ENCODE assay signal across 31 cellular contexts in the genomic region with DNA sequence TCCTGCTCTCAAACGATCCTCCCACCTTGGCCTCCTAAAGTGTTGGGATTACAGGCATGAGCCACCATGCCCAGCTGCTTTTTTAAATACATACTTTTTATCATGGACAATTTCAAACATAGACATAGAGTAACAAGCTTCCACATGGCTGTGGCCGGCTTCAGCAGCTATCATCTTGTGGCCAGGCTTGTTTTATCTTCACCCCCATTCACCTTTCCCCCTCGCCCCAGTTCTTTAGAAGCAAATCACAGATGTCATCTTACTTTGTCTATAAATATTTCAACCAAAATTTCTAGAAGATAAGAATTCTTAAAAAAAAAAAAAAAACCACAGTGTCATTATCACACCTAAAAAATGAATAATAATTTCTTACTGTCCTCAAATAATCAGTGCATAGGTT. TPM values are rescaled to one million over a fixed set of nuclear protein-coding genes. Genes with fewer than 3 reads are reported as not detected.
DNase-seq lines count a peak whose midpoint lies in the region; ATAC-seq, FAIRE-seq and TF ChIP-seq lines count a peak whose summit lies in the region.
"Had no signal": no experiment of that assay in that cellular context is flagged by ENCODE, and none has a peak within 500 bp of the region (broad histone marks: within the 10 kb centered on the region; RNA-seq: fewer than 3 reads in every experiment).

No MANE protein-coding gene starts in this region.

- no peak overlapping the region for H3K4me3 ChIP-seq in Loucy (ENCODE audit: low read length, poor library complexity, severe bottlenecking)
- no peak overlapping the region for H3K4me3 ChIP-seq in K562
- H3K4me3 ChIP-seq: dorsolateral prefrontal cortex, heart right ventricle, left ventricle myocardium inferior, psoas muscle, SJSA1, upper lobe of left lung had no signal

- no peaks in the 10 kb centered on the region for H3F3A ChIP-seq in Loucy (ENCODE audit: low read depth)

- no peaks in the 10 kb centered on the region for H3K9me2 ChIP-seq in Loucy (replicated peaks; ENCODE audit: low read depth, low read length)

- no peak for ATAC-seq in CD4-positive, alpha-beta T cell (ENCODE audit: poor library complexity)
- ATAC-seq in K562 (peak; percentile 10; the same call in 1 of the 3 replicates), HG03095 (IDR thresholded peaks at IDR 0.05; ENCODE audit: unreplicated experiment) (no peak), HG03039 (IDR thresholded peaks at IDR 0.05; ENCODE audit: unreplicated experiment) (no peak)
- ATAC-seq: heart right ventricle, HepG2, psoas muscle, sciatic nerve had no signal

- CTCF ChIA-PET in CD4-positive, alpha-beta T cell (lab: Charles Lee): no interaction called here
- CTCF ChIA-PET in K562 (lab: Yijun Ruan, JAX; ENCODE audit: low intra/inter-chr PET ratio): interaction anchor here (0.6 kb wide), 1 partner anchor 815 kb away, joined by 3 read pairs; no protein-coding TSS in a partner anchor

- H3K36me3 Mint-ChIP-seq in CD4-positive, alpha-beta T cell (ENCODE audit: low read depth): peaks cover 57% of the 10 kb centered on the region
- H3K36me3 Mint-ChIP-seq in nephron progenitor cell (ENCODE audit: low read depth): peaks cover 32% of the 10 kb centered on the region
- H3K36me3 Mint-ChIP-seq in activated T-helper 2 cell treated with anti-CD3 and anti-CD28 coated beads, Interferon-gamma antibody, Interleukin-2, Interleukin-4, amounts not matched to agents 10 μg/mL and 5 μg/mL and 100 μg/mL, durations not matched to agents 14 hours and 24 hours and 36 hours (ENCODE audit: low read depth): peaks cover 21% of the 10 kb centered on the region

- peak overlapping the region; percentile 8 for H3K4me3 Mint-ChIP-seq in CD4-positive, alpha-beta T cell
- no peak overlapping the region for H3K4me3 Mint-ChIP-seq in nephron progenitor cell
- H3K4me3 Mint-ChIP-seq in activated T-helper 2 cell treated with anti-CD3 and anti-CD28 coated beads, Interferon-gamma antibody, Interleukin-2, Interleukin-4, amounts not matched to agents 10 μg/mL and 5 μg/mL and 100 μg/mL, durations not matched to agents 14 hours and 24 hours and 36 hours (ENCODE audit: low read depth): no peak overlapping the region
- H3K4me3 Mint-ChIP-seq: activated CD4-positive, alpha-beta memory T cell treated with anti-CD3 and anti-CD28 coated beads, Interleukin-2, amount 10 ng/mL, durations not matched to agents 7 days and 5 days had no signal

- H3K79me2 ChIP-seq in Loucy (ENCODE audit: insufficient read depth, low read length): peaks cover 99% of the 10 kb centered on the region
- H3K79me2 ChIP-seq in K562 (ENCODE audit: control insufficient read depth, insufficient read depth, low read length): peaks cover 95% of the 10 kb centered on the region

- DNase-seq in CD4-positive, alpha-beta T cell: no peak
- peak; percentile 46 to 74 (median 57) for DNase-seq in K562 (ENCODE audit: extremely low read depth in 1 of 4, low spot score in 3 of 4)
- DNase-seq in nephron progenitor cell: no peak
- no peak for DNase-seq in activated T-helper 2 cell treated with anti-CD3 and anti-CD28 coated beads, Interferon-gamma antibody, Interleukin-2, Interleukin-4, amounts not matched to agents 10 μg/mL and 5 μg/mL and 100 μg/mL, durations not matched to agents 14 hours and 24 hours and 36 hours (ENCODE audit: low spot score)
- DNase-seq: activated CD4-positive, alpha-beta memory T cell treated with anti-CD3 and anti-CD28 coated beads, Interleukin-2, amount 10 ng/mL, durations not matched to agents 7 days and 5 days; activated CD4-positive, alpha-beta T cell treated with anti-CD3 and anti-CD28 coated beads for 1 hour; activated effector memory CD4-positive, alpha-beta T cell treated with Interleukin-2 at 50 U/mL for 16 hours; C1 segment of cervical spinal cord; cerebellar nuclear complex; DND-41; dorsolateral prefrontal cortex; foreskin melanocyte; GF-D8; HCEC 1CT; heart right ventricle; left ventricle myocardium inferior; mesendoderm; MV-4-11; NCI-H146; occipital lobe; RPMI8226; upper lobe of left lung had no signal

- H2AFZ ChIP-seq in Loucy (ENCODE audit: low read length): no peak overlapping the region
- H2AFZ ChIP-seq in K562 (ENCODE audit: low read depth, low read length): no peak overlapping the region

- in situ Hi-C loops in K562 (cut with MboI): no loop called here

- H3K9me3 Mint-ChIP-seq in CD4-positive, alpha-beta T cell: no peaks in the 10 kb centered on the region
- H3K9me3 Mint-ChIP-seq in nephron progenitor cell: no peaks in the 10 kb centered on the region
- no peaks in the 10 kb centered on the region for H3K9me3 Mint-ChIP-seq in activated T-helper 2 cell treated with anti-CD3 and anti-CD28 coated beads, Interferon-gamma antibody, Interleukin-2, Interleukin-4, amounts not matched to agents 10 μg/mL and 5 μg/mL and 100 μg/mL, durations not matched to agents 14 hours and 24 hours and 36 hours
- H3K9me3 Mint-ChIP-seq: activated CD4-positive, alpha-beta memory T cell treated with anti-CD3 and anti-CD28 coated beads, Interleukin-2, amount 10 ng/mL, durations not matched to agents 7 days and 5 days had no signal

- no peak overlapping the region for H3K27ac ChIP-seq in CD4-positive, alpha-beta T cell (ENCODE audit: low read depth, low read length)
- no peak overlapping the region for H3K27ac ChIP-seq in K562 (ENCODE audit: extremely low read depth, low read depth, low read length)
- H3K27ac ChIP-seq: dorsolateral prefrontal cortex, heart right ventricle, left ventricle myocardium inferior, SJSA1 had no signal

- H3K4me1 ChIP-seq in Loucy (ENCODE audit: insufficient read depth, low read length, poor library complexity, severe bottlenecking) (peaks cover 26% of the 10 kb centered on the region), K562 (replicated peaks in 1 of 2; ENCODE audit: control insufficient read depth in 2 of 2, insufficient read depth in 2 of 2, low read length in 2 of 2) (peaks cover 21 to 29% of the 10 kb centered on the region in 2 experiments; a peak in 4 of 5 replicates)

- WGBS in K562 (ENCODE audit: insufficient coverage, low coverage, missing lambda C conversion rate): 0% methylated on average over 3 of the region's 3 CpGs

- H3K4me2 ChIP-seq in Loucy (ENCODE audit: low read depth, low read length, poor library complexity, severe bottlenecking): peak overlapping the region; percentile 26
- no peak overlapping the region for H3K4me2 ChIP-seq in K562 (ENCODE audit: insufficient read depth, low read length)

- H3K9me3 ChIP-seq in CD4-positive, alpha-beta T cell (ENCODE audit: control insufficient read depth, low read length): no peaks in the 10 kb centered on the region
- H3K9me3 ChIP-seq in Loucy (ENCODE audit: insufficient read depth, low read depth, low read length) (no peaks in the 10 kb centered on the region), K562 (replicated peaks; ENCODE audit: control insufficient read depth, insufficient read depth, low read depth, low read length) (no peaks in the 10 kb centered on the region)
- H3K9me3 ChIP-seq: heart right ventricle, left ventricle myocardium inferior, psoas muscle, SJSA1, upper lobe of left lung had no signal

- peak overlapping the region; percentile 27 for H3K27ac Mint-ChIP-seq in CD4-positive, alpha-beta T cell
- H3K27ac Mint-ChIP-seq in nephron progenitor cell: peak overlapping the region; percentile 89
- no peak overlapping the region for H3K27ac Mint-ChIP-seq in activated T-helper 2 cell treated with anti-CD3 and anti-CD28 coated beads, Interferon-gamma antibody, Interleukin-2, Interleukin-4, amounts not matched to agents 10 μg/mL and 5 μg/mL and 100 μg/mL, durations not matched to agents 14 hours and 24 hours and 36 hours
- H3K27ac Mint-ChIP-seq: activated CD4-positive, alpha-beta memory T cell treated with anti-CD3 and anti-CD28 coated beads, Interleukin-2, amount 10 ng/mL, durations not matched to agents 7 days and 5 days had no signal

- BruUV-seq in K562 (replicated peaks; lab: Mats Ljungman, UMichigan): no TSS peak

- H3K9ac ChIP-seq in Loucy (ENCODE audit: low read depth, low read length, poor library complexity, severe bottlenecking) (peak overlapping the region; percentile 4), K562 (ENCODE audit: insufficient read depth in 1 of 2, low read depth in 2 of 2, low read length in 2 of 2) (no peak overlapping the region; a peak in 1 of 4 replicates)

- TF ChIP-seq RAD21 in K562 (CRISPR knock-in tag; conservative IDR thresholded peaks at IDR 0.05 in 1 of 2, IDR thresholded peaks at IDR 0.05 in 1 of 2): no peak

- no peaks in the 10 kb centered on the region for H3K27me3 ChIP-seq in CD4-positive, alpha-beta T cell (ENCODE audit: control insufficient read depth, insufficient read depth, low read length)
- H3K27me3 ChIP-seq in Loucy (ENCODE audit: insufficient read depth, low read length, poor library complexity, severe bottlenecking) (no peaks in the 10 kb centered on the region), K562 (ENCODE audit: control insufficient read depth in 2 of 2, insufficient read depth in 2 of 2, low read length in 2 of 2) (no peaks in the 10 kb centered on the region)
- H3K27me3 ChIP-seq: dorsolateral prefrontal cortex, heart right ventricle, SJSA1, upper lobe of left lung had no signal

- POLR2A ChIA-PET in CD4-positive, alpha-beta T cell (lab: Charles Lee): interaction anchor here (2.8 kb wide), 1 partner anchor 46 kb away, joined by 18 read pairs; no protein-coding TSS in a partner anchor
- POLR2A ChIA-PET in K562 (lab: Yijun Ruan, JAX): interaction anchor here (1.3 kb wide), 1 partner anchor 37 kb away, joined by 3 read pairs; no protein-coding TSS in a partner anchor

- H3K9me1 ChIP-seq in K562 (ENCODE audit: control insufficient read depth, insufficient read depth, low read length): no peaks in the 10 kb centered on the region

- no peak for TF ChIP-seq CTCF in CD4-positive, alpha-beta T cell (IDR thresholded peaks at IDR 0.05)
- TF ChIP-seq CTCF in Loucy (conservative IDR thresholded peaks at IDR 0.05; ENCODE audit: low read length): no peak
- no peak for TF ChIP-seq CTCF in K562 (IDR thresholded peaks at IDR 0.05 in 2 of 3, conservative IDR thresholded peaks at IDR 0.05 in 1 of 3; ENCODE audit: insufficient read depth in 2 of 3, low read depth in 1 of 3, low read length in 3 of 3)
- no peak for TF ChIP-seq CTCF in nephron progenitor cell (IDR thresholded peaks at IDR 0.05)

- H3K27me3 Mint-ChIP-seq in CD4-positive, alpha-beta T cell: no peaks in the 10 kb centered on the region
- H3K27me3 Mint-ChIP-seq in nephron progenitor cell (ENCODE audit: low read depth, poor library complexity): peaks cover 4% of the 10 kb centered on the region
- no peaks in the 10 kb centered on the region for H3K27me3 Mint-ChIP-seq in activated T-helper 2 cell treated with anti-CD3 and anti-CD28 coated beads, Interferon-gamma antibody, Interleukin-2, Interleukin-4, amounts not matched to agents 10 μg/mL and 5 μg/mL and 100 μg/mL, durations not matched to agents 14 hours and 24 hours and 36 hours (ENCODE audit: low read depth)
- H3K27me3 Mint-ChIP-seq: activated CD4-positive, alpha-beta memory T cell treated with anti-CD3 and anti-CD28 coated beads, Interleukin-2, amount 10 ng/mL, durations not matched to agents 7 days and 5 days had no signal

- H3K36me3 ChIP-seq in Loucy (ENCODE audit: insufficient read depth, low read length) (no peaks in the 10 kb centered on the region; the same call in 1 of the 2 replicates), K562 (ENCODE audit: control insufficient read depth, insufficient read depth, low read length) (peaks cover 24% of the 10 kb centered on the region; the same call in 2 of the 3 replicates)
- H3K36me3 ChIP-seq: upper lobe of left lung had no signal

- peaks cover 81% of the 10 kb centered on the region for H3K4me1 Mint-ChIP-seq in CD4-positive, alpha-beta T cell (ENCODE audit: low read depth)
- peaks cover 76% of the 10 kb centered on the region for H3K4me1 Mint-ChIP-seq in nephron progenitor cell
- peaks cover 38% of the 10 kb centered on the region for H3K4me1 Mint-ChIP-seq in activated T-helper 2 cell treated with anti-CD3 and anti-CD28 coated beads, Interferon-gamma antibody, Interleukin-2, Interleukin-4, amounts not matched to agents 10 μg/mL and 5 μg/mL and 100 μg/mL, durations not matched to agents 14 hours and 24 hours and 36 hours (ENCODE audit: low read depth)

- 0 out of 2 replicates have a peak, but pooled peaks have one; percentile 29 for TF ChIP-seq EP300 in K562 (IDR thresholded peaks at IDR 0.05; ENCODE audit: low read length)

- H4K20me1 ChIP-seq in Loucy (ENCODE audit: insufficient read depth, low read length, poor library complexity, severe bottlenecking) (peaks cover 57% of the 10 kb centered on the region), K562 (replicated peaks; ENCODE audit: control insufficient read depth, insufficient read depth, low read length) (peaks cover 68% of the 10 kb centered on the region)

- no peak for TF ChIP-seq POLR2A in K562 (conservative IDR thresholded peaks at IDR 0.05)

- intact Hi-C loops in CD4-positive, alpha-beta T cell (cut with DNase I, micrococcal nuclease): no loop called here
- intact Hi-C loops in K562 (cut with micrococcal nuclease): no loop called here
- intact Hi-C loops in activated T-helper 2 cell treated with anti-CD3 and anti-CD28 coated beads, Interferon-gamma antibody, Interleukin-2, Interleukin-4, amounts not matched to agents 10 μg/mL and 5 μg/mL and 100 μg/mL, durations not matched to agents 14 hours and 24 hours and 36 hours (cut with micrococcal nuclease): no loop called here

- no peak for FAIRE-seq in K562 (lab: Jason Lieb, UNC)
- FAIRE-seq: HepG2, keratinocyte, TTC549 had no signal

RNA-seq across cellular contexts. Expression of gene FOXK1, which starts 5.9 kb away (rescaled TPM):
- 10 to 100 TPM; 67.8 to 68.1 TPM for total RNA-seq in CD4-positive, alpha-beta T cell
- 35.6 and 74.5 TPM in 2 replicates for total RNA-seq in K562 (2011; cell fraction: chromatin; rRNA removed; ENCODE audit: low replicate concordance)
- 43.2 and 43.6 TPM in 2 replicates for total RNA-seq in K562 (2011; cell fraction: nucleolus; rRNA removed)
- total RNA-seq in K562 (2011; cell fraction: nucleoplasm; rRNA removed): 40.0 and 43.0 TPM in 2 replicates
- 17.0 and 19.5 TPM in 2 replicates for total RNA-seq in K562 (2014; rRNA removed)
- 8.1 and 9.1 TPM in 2 replicates for total RNA-seq in K562 (2014; rRNA removed; fragmentation: Illumina TruSeq; extraction: Trizol)
- 8.5 and 9.1 TPM in 2 replicates for total RNA-seq in K562 (2015; rRNA removed; fragmentation: Illumina TruSeq; extraction: Trizol)
- total RNA-seq in K562 (2021): 42.2 and 45.5 TPM in 2 replicates
- polyA plus RNA-seq in K562 (2011; rRNA removed): 2.9 and 4.2 TPM in 2 replicates
- 3.6 and 6.2 TPM in 2 replicates for polyA plus RNA-seq in K562 (2011; cell fraction: cytosol; rRNA removed)
- 7.9 and 12.0 TPM in 2 replicates for polyA plus RNA-seq in K562 (2011; cell fraction: nucleus; rRNA removed)
- polyA plus RNA-seq in K562 (2012): 6.4 and 7.3 TPM in 2 replicates
- polyA plus RNA-seq in K562 (2014; fragmentation: Illumina TruSeq; extraction: Trizol): 5.0 and 6.8 TPM in 2 replicates
- under 1 TPM; 0.32 to 0.34 TPM for polyA plus RNA-seq in K562 (2014; fragmentation: Nextera tagmentation; extraction: Ambion mirVana)
- polyA plus RNA-seq in K562 (2014; rRNA removed): 11.8 TPM in 2 replicates
- 6.7 and 8.7 TPM in 2 replicates for polyA minus RNA-seq in K562 (2011; rRNA and poly(A)+ RNA removed)
- polyA minus RNA-seq in K562 (2011; cell fraction: cytosol; rRNA and poly(A)+ RNA removed): 21.3 and 27.0 TPM in 2 replicates
- polyA minus RNA-seq in K562 (2011; cell fraction: nucleus; rRNA and poly(A)+ RNA removed): 9.7 and 11.6 TPM in 2 replicates
- 35.6 TPM in 2 replicates for total RNA-seq in activated T-helper 2 cell treated with anti-CD3 and anti-CD28 coated beads, Interferon-gamma antibody, Interleukin-2, Interleukin-4, amounts not matched to agents 10 μg/mL and 5 μg/mL and 100 μg/mL, durations not matched to agents 14 hours and 24 hours and 36 hours

Comparison
In these comparisons a context has a peak if more than half of its experiments do, and no peak if none do; other contexts are left out.
1. DNase-seq: peak in K562 (4 of 4); none in CD4-positive, alpha-beta T cell (0 of 10), nephron progenitor cell (single experiment) and activated T-helper 2 cell treated with anti-CD3 and anti-CD28 coated beads, Interferon-gamma antibody, Interleukin-2, Interleukin-4, amounts not matched to agents 10 μg/mL and 5 μg/mL and 100 μg/mL, durations not matched to agents 14 hours and 24 hours and 36 hours (single experiment).